In genomic region chr1:220045356-220046051, GRCh38 we compare ENCODE assay signal across 8 cellular contexts. TPM values are rescaled to one million over a fixed set of nuclear protein-coding genes. Genes with fewer than 3 reads are reported as not detected.
DNase-seq lines count a peak whose midpoint lies in the region; TF ChIP-seq lines count a peak whose summit lies in the region.

No MANE protein-coding gene starts in this region.

- no peak for TF ChIP-seq CTCF in spleen (IDR thresholded peaks at IDR 0.05 in 8 of 11, conservative IDR thresholded peaks at IDR 0.05 in 3 of 11)

- H3K27me3 ChIP-seq in iPS DF 6.9 (ENCODE audit: control insufficient read depth, insufficient read depth, low read length) (no peaks in the 10 kb centered on the region), spleen (replicated peaks in 1 of 7) (no peaks in the 10 kb centered on the region)

- no peaks in the 10 kb centered on the region for H3K27me3 Mint-ChIP-seq in IgD-negative memory B cell
- no peaks in the 10 kb centered on the region for H3K27me3 Mint-ChIP-seq in activated naive CD4-positive, alpha-beta T cell treated with anti-CD3 and anti-CD28 coated beads, Interleukin-2, amount 50 U/mL, for 24 hours

- H3K27ac ChIP-seq in iPS DF 6.9 (ENCODE audit: low read length) (no peak overlapping the region), spleen (peak overlapping the region; percentile 78 to 93 (median 88))

- TF ChIP-seq POLR2A in spleen (IDR thresholded peaks at IDR 0.05), result no peak

- DNase-seq in SIG-M5 treated with dmso at 0.1 percent for 504 hours (lab: John Stamatoyannopoulos, UW; ENCODE audit: unreplicated experiment) (peak; percentile 26), SIG-M5 (lab: John Stamatoyannopoulos, UW) (no peak), iPS DF 6.9 (ENCODE audit: low read depth, low spot score) (no peak), spleen (no peak), NCI-H2196 (lab: John Stamatoyannopoulos, UW; ENCODE audit: unreplicated experiment) (no peak), posterior vena cava (ENCODE audit: low spot score) (no peak)

- H3K4me3 Mint-ChIP-seq in IgD-negative memory B cell, result peak overlapping the region; percentile 87 to 98 (median 92)
- H3K4me3 Mint-ChIP-seq in activated naive CD4-positive, alpha-beta T cell treated with anti-CD3 and anti-CD28 coated beads, Interleukin-2, amount 50 U/mL, for 24 hours, result peak overlapping the region; percentile 97

- no peaks in the 10 kb centered on the region for H3K4me1 ChIP-seq in iPS DF 6.9 (ENCODE audit: control insufficient read depth, insufficient read depth, low read length)
- H3K4me1 ChIP-seq in spleen, result peaks cover 13 to 45% (median 33%) of the 10 kb centered on the region in 6 donors

- H3K4me3 ChIP-seq in iPS DF 6.9 (ENCODE audit: low read length) (peak overlapping the region; percentile 86; the same call in 1 of the 2 replicates), spleen (peak overlapping the region; percentile 83 to 97 (median 92))

- no peaks in the 10 kb centered on the region for H3K36me3 Mint-ChIP-seq in IgD-negative memory B cell
- H3K36me3 Mint-ChIP-seq in activated naive CD4-positive, alpha-beta T cell treated with anti-CD3 and anti-CD28 coated beads, Interleukin-2, amount 50 U/mL, for 24 hours, result peaks cover 7% of the 10 kb centered on the region

- no peaks in the 10 kb centered on the region for H3K9me3 Mint-ChIP-seq in IgD-negative memory B cell
- H3K9me3 Mint-ChIP-seq in activated naive CD4-positive, alpha-beta T cell treated with anti-CD3 and anti-CD28 coated beads, Interleukin-2, amount 50 U/mL, for 24 hours, result no peaks in the 10 kb centered on the region

- WGBS in iPS DF 6.9 (ENCODE audit: insufficient coverage, insufficient read length), result no CpG with 5 or more reads among the region's 17 CpGs
- 23 to 30% (median 27%) methylated on average over 17 of the region's 17 CpGs for WGBS in spleen, 5 donors

- H3K4me1 Mint-ChIP-seq in IgD-negative memory B cell, result peaks cover 20 to 29% (median 25%) of the 10 kb centered on the region in 3 donors
- peaks cover 32% of the 10 kb centered on the region for H3K4me1 Mint-ChIP-seq in activated naive CD4-positive, alpha-beta T cell treated with anti-CD3 and anti-CD28 coated beads, Interleukin-2, amount 50 U/mL, for 24 hours

- H3K27ac Mint-ChIP-seq in IgD-negative memory B cell, result peak overlapping the region; percentile 65 to 97 (median 82)
- peak overlapping the region; percentile 99 for H3K27ac Mint-ChIP-seq in activated naive CD4-positive, alpha-beta T cell treated with anti-CD3 and anti-CD28 coated beads, Interleukin-2, amount 50 U/mL, for 24 hours

- no peaks in the 10 kb centered on the region for H3K36me3 ChIP-seq in iPS DF 6.9 (ENCODE audit: control insufficient read depth, insufficient read depth, low read length)
- H3K36me3 ChIP-seq in spleen, result peaks cover 0 to 22% (median under 1%) of the 10 kb centered on the region in 6 donors

- intact Hi-C loops in spleen (cut with DNase I; ENCODE audit: low total_unique reads), result loop anchor here (10.0 kb wide), 1 partner anchor 49 kb away; the partner anchor contains the start of gene IARS2
- intact Hi-C loops in posterior vena cava (cut with DNase I), result loop anchor here in 1 of 2 donors (5.0 kb wide), 1 partner anchor 47 kb away; the partner anchor contains the start of gene IARS2

- H3K9me3 ChIP-seq in iPS DF 6.9 (ENCODE audit: control insufficient read depth, insufficient read depth, low read length), result no peaks in the 10 kb centered on the region
- no peaks in the 10 kb centered on the region for H3K9me3 ChIP-seq in spleen

RNA-seq across cellular contexts. Expression of gene EPRS1, which starts 0.8 kb away (rescaled TPM):
- 53.4 TPM for polyA plus RNA-seq in IgD-negative memory B cell
- 10 to 100 TPM; 50.8 to 72.2 (median 59.6) TPM for total RNA-seq in spleen
- polyA plus RNA-seq in spleen, result 10 to 100 TPM; 34.6 to 42.8 (median 36.9) TPM
- total RNA-seq in posterior vena cava, result 10 to 100 TPM; 77.7 to 90.1 TPM

RNA-seq across cellular contexts. Expression of gene BPNT1, which starts 44.1 kb away (rescaled TPM):
- polyA plus RNA-seq in IgD-negative memory B cell (22.4 TPM), spleen (10 to 100 TPM; 15.3 to 25.5 (median 16.3) TPM)
- total RNA-seq in spleen (10 to 100 TPM; 15.9 to 25.8 (median 19.9) TPM), posterior vena cava (10 to 100 TPM; 12.8 to 14.5 TPM)

RNA-seq across cellular contexts. Expression of gene IARS2, which starts 48.4 kb away (rescaled TPM):
- polyA plus RNA-seq in IgD-negative memory B cell, result 58.6 TPM
- 10 to 100 TPM; 38.7 to 52.8 (median 41.6) TPM for total RNA-seq in spleen
- 10 to 100 TPM; 16.0 to 25.2 (median 20.1) TPM for polyA plus RNA-seq in spleen
- total RNA-seq in posterior vena cava, result 10 to 100 TPM; 43.4 to 52.0 TPM
